Comparison of ENCODE assay signal across 24 cellular contexts in the genomic region with DNA sequence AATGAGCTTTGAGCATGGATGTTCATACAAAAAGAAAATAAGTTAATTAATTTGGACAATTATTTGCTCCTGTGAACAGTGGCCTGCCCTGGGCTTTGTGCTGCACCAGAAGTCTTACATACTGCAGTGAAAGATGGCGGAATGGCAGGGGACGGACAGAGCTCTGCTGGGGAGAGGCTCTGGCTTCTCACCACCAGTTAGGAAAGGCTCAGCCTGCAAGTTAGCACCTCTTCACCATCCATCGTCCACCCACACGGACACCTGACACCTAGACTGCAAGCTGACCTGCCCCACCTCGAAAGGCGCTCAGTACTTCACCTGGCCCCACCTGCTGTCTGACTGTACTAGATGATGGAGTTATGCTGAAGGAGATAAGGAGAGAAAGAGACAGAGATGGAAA.
"Had no signal": no experiment of that assay in that cellular context is flagged by ENCODE, and none has a peak within 500 bp of the region (broad histone marks: within the 10 kb centered on the region; RNA-seq: fewer than 3 reads in every experiment).

No MANE protein-coding gene starts in this region.

- H3K4me3 ChIP-seq: colonic mucosa, SK-N-MC had no signal

- ATAC-seq: activated CD4-positive, alpha-beta T cell treated with anti-CD3 and anti-CD28 coated beads for 36 hours; activated T-helper 17 cell treated with anti-CD3 and anti-CD28 coated beads, Interleukin-2, amount 50 U/mL, for 72 hours; T-cell had no signal

- H3K9me3 ChIP-seq: colonic mucosa had no signal

- H3K27me3 ChIP-seq: brain microvascular endothelial cell, colonic mucosa had no signal

- H3K9ac ChIP-seq: KMS-11 had no signal

- H3K36me3 ChIP-seq: brain microvascular endothelial cell, colonic mucosa had no signal

- H3K27ac ChIP-seq: colonic mucosa, KMS-11, SK-N-MC, VCaP had no signal

- H3K4me2 ChIP-seq: KMS-11 had no signal

- H3K4me1 ChIP-seq: colonic mucosa had no signal

- DNase-seq: activated CD4-positive, alpha-beta memory T cell treated with anti-CD3 and anti-CD28 coated beads, Interleukin-2, amount 10 ng/mL, durations not matched to agents 7 days and 5 days; activated CD4-positive, alpha-beta T cell treated with anti-CD3 and anti-CD28 coated beads for 36 hours; activated CD4-positive, alpha-beta T cell treated with anti-CD3 and anti-CD28 coated beads, Interleukin-2, amount 50 U/mL, for 1 hour; activated gamma-delta T cell treated with Interleukin-2 at 50 U/mL for 16 hours; activated naive CD4-positive, alpha-beta T cell treated with anti-CD3 and anti-CD28 coated beads, Interleukin-2, amount 10 ng/mL, durations not matched to agents 7 days and 5 days; activated naive CD8-positive, alpha-beta T cell treated with anti-CD3 and anti-CD28 coated beads for 36 hours; activated T-cell treated with anti-CD3 and anti-CD28 coated beads for 4 hours; activated T-cell treated with anti-CD3 and anti-CD28 coated beads, Interleukin-2, amount 50 U/mL, for 48 hours; caudate nucleus; colonic mucosa; NCI-H1092; NCI-H1417; NCI-H1694 treated with DMSO at 0.1 percent for 48 hours; NCI-H2081; NCI-H524 treated with DMSO at 0.1 percent for 48 hours; NCI-H82; SIG-M5; T-cell; T-helper 2 cell had no signal
